ENCODE assay signal across 22 cellular contexts in genomic region chr14:104317500-104317805, GRCh38.
DNase-seq lines count a peak whose midpoint lies in the region; ATAC-seq and TF ChIP-seq lines count a peak whose summit lies in the region.
"Had no signal": no experiment of that assay in that cellular context is flagged by ENCODE, and none has a peak within 500 bp of the region (broad histone marks: within the 10 kb centered on the region; RNA-seq: fewer than 3 reads in every experiment).

No MANE protein-coding gene starts in this region.

- DNase-seq in activated CD4-positive, CD25-positive, alpha-beta regulatory T cell treated with anti-CD3 and anti-CD28 coated beads, Interleukin-2, amount 50 U/mL, for 72 hours = peak; percentile 18
- DNase-seq in WTC11 (ENCODE audit: low spot score) (peak; percentile 5), left lobe of liver (ENCODE audit: low spot score) (peak; percentile 37), osteocyte (ENCODE audit: extremely low spot score, unreplicated experiment) (peak; percentile 74), epidermal melanocyte (ENCODE audit: insufficient read length, low spot score) (no peak)
- DNase-seq in activated effector memory CD4-positive, alpha-beta T cell treated with anti-CD3 and anti-CD28 coated beads, Interleukin-2, amount 50 U/mL, for 16 hours = no peak
- DNase-seq: DMS153, DND-41, IMR-90, KG1, MG63, NCI-H1694, NCI-H2029 treated with DMSO at 0.1 percent for 48 hours, NCI-H446 treated with DMSO at 0.1 percent for 48 hours, NCI-H526, SIG-M5 had no signal

- POLR2A ChIA-PET in WTC11 (lab: Charles Lee) = no interaction called here

- H3K4me1 Mint-ChIP-seq in WTC11 = no peaks in the 10 kb centered on the region
- H3K4me1 Mint-ChIP-seq in osteocyte (ENCODE audit: unreplicated experiment) = no peaks in the 10 kb centered on the region
- H3K4me1 Mint-ChIP-seq: B cell; CD14-positive monocyte; CD8-positive, alpha-beta memory T cell had no signal

- H3K4me3 Mint-ChIP-seq in WTC11 = no peak overlapping the region
- H3K4me3 Mint-ChIP-seq in osteocyte (ENCODE audit: unreplicated experiment) = no peak overlapping the region
- H3K4me3 Mint-ChIP-seq: B cell; CD14-positive monocyte; CD8-positive, alpha-beta memory T cell had no signal

- peaks cover 7% of the 10 kb centered on the region for H3K9me3 Mint-ChIP-seq in WTC11
- no peaks in the 10 kb centered on the region for H3K9me3 Mint-ChIP-seq in osteocyte (ENCODE audit: unreplicated experiment)
- H3K9me3 Mint-ChIP-seq: CD14-positive monocyte; CD8-positive, alpha-beta memory T cell had no signal

- H3K27ac Mint-ChIP-seq in WTC11 (no peak overlapping the region), osteocyte (ENCODE audit: unreplicated experiment) (no peak overlapping the region)
- H3K27ac Mint-ChIP-seq: B cell; CD14-positive monocyte; CD8-positive, alpha-beta memory T cell had no signal

- H3K27me3 Mint-ChIP-seq in WTC11 (ENCODE audit: low read depth) = no peaks in the 10 kb centered on the region
- H3K27me3 Mint-ChIP-seq in osteocyte (ENCODE audit: unreplicated experiment) = no peaks in the 10 kb centered on the region

- CTCF ChIA-PET in WTC11 (lab: Charles Lee) = no interaction called here

- no peaks in the 10 kb centered on the region for H3K36me3 Mint-ChIP-seq in WTC11
- no peaks in the 10 kb centered on the region for H3K36me3 Mint-ChIP-seq in osteocyte (ENCODE audit: unreplicated experiment)
- H3K36me3 Mint-ChIP-seq: CD14-positive monocyte; CD8-positive, alpha-beta memory T cell had no signal

- ATAC-seq in activated CD4-positive, CD25-positive, alpha-beta regulatory T cell treated with anti-CD3 and anti-CD28 coated beads, Interleukin-2, amount 50 U/mL, for 24 hours = no peak
- ATAC-seq in WTC11 (no peak), left lobe of liver (no peak), HG03442 (IDR thresholded peaks at IDR 0.05; ENCODE audit: unreplicated experiment) (no peak)
- ATAC-seq: Panc1 had no signal

- TF ChIP-seq CTCF in WTC11 (IDR thresholded peaks at IDR 0.05) = no peak
- no peak for TF ChIP-seq CTCF in osteocyte (IDR thresholded peaks at IDR 0.05)

TF ChIP-seq in WTC11, 78 proteins besides CTCF, POLR2A, EP300 and RAD21:
- TF ChIP-seq IRF1 (CRISPR knock-in tag; IDR thresholded peaks at IDR 0.05) = no peak
- no peak for TF ChIP-seq ATF2 (CRISPR knock-in tag; IDR thresholded peaks at IDR 0.05; ENCODE audit: borderline replicate concordance, low read depth)
- TF ChIP-seq RORB (CRISPR knock-in tag; IDR thresholded peaks at IDR 0.05) = no peak
- TF ChIP-seq SMAD4 (CRISPR knock-in tag; IDR thresholded peaks at IDR 0.05) = no peak
- no peak for TF ChIP-seq ESRRA (CRISPR knock-in tag; IDR thresholded peaks at IDR 0.05; ENCODE audit: borderline replicate concordance)

Comparison
In these comparisons a context has a peak if more than half of its experiments do, and no peak if none do; other contexts are left out.
1. DNase-seq: peak in activated CD4-positive, CD25-positive, alpha-beta regulatory T cell treated with anti-CD3 and anti-CD28 coated beads, Interleukin-2, amount 50 U/mL, for 72 hours (single experiment), WTC11 (single experiment), left lobe of liver (single experiment) and osteocyte (single experiment); none in epidermal melanocyte (single experiment) and activated effector memory CD4-positive, alpha-beta T cell treated with anti-CD3 and anti-CD28 coated beads, Interleukin-2, amount 50 U/mL, for 16 hours (single experiment).